Comparison of ENCODE assay signal across 15 cellular contexts in genomic region chr16:19411298-19411697, GRCh38. TPM values are rescaled to one million over a fixed set of nuclear protein-coding genes. Genes with fewer than 3 reads are reported as not detected.
DNase-seq lines count a peak whose midpoint lies in the region; ATAC-seq, FAIRE-seq and TF ChIP-seq lines count a peak whose summit lies in the region.
"Had no signal": no experiment of that assay in that cellular context is flagged by ENCODE, and none has a peak within 500 bp of the region (broad histone marks: within the 10 kb centered on the region; RNA-seq: fewer than 3 reads in every experiment).

No MANE protein-coding gene starts in this region.

- H3K27me3 ChIP-seq in HCT116 (ENCODE audit: insufficient read depth, low read length) (no peaks in the 10 kb centered on the region), GM12878 (replicated peaks in 1 of 2; ENCODE audit: control insufficient read depth in 2 of 2, insufficient read depth in 2 of 2, low read length in 1 of 2) (peaks cover 0 to 2% of the 10 kb centered on the region in 2 experiments; a peak in 2 of 4 replicates), muscle layer of duodenum (ENCODE audit: low read depth, low read length) (peaks cover 19% of the 10 kb centered on the region)
- H3K27me3 ChIP-seq: vagina had no signal

- TF ChIP-seq RAD21 in A549 (conservative IDR thresholded peaks at IDR 0.05 in 1 of 2, IDR thresholded peaks at IDR 0.05 in 1 of 2) (no peak), HCT116 (IDR thresholded peaks at IDR 0.05; ENCODE audit: low read depth) (no peak), GM12878 (IDR thresholded peaks at IDR 0.05; ENCODE audit: insufficient read depth, low read depth, low read length) (no peak)

- H3K9ac ChIP-seq in HCT116 (ENCODE audit: low read length) (peak overlapping the region; percentile 69), GM12878 (ENCODE audit: control insufficient read depth, insufficient read depth, low read length) (no peak overlapping the region)

- TF ChIP-seq EP300 in A549 (IDR thresholded peaks at IDR 0.05) = no peak
- TF ChIP-seq EP300 in GM12878 (IDR thresholded peaks at IDR 0.05; ENCODE audit: borderline replicate concordance in 1 of 2, control insufficient read depth in 1 of 2, low read depth in 2 of 2, low read length in 2 of 2) = no peak

- H3K9me3 ChIP-seq in A549 (peaks cover 14% of the 10 kb centered on the region), HCT116 (ENCODE audit: control insufficient read depth in 1 of 2, insufficient read depth in 1 of 2, low read depth in 1 of 2, low read length in 2 of 2) (peaks cover 0 to 7% of the 10 kb centered on the region in 2 experiments; a peak in 1 of 4 replicates), GM12878 (replicated peaks; ENCODE audit: control insufficient read depth, insufficient read depth, low read length) (no peaks in the 10 kb centered on the region; the same call in 1 of the 3 replicates), muscle layer of duodenum (ENCODE audit: control insufficient read depth in 1 of 2, low read length in 2 of 2) (peaks cover 0 to 5% of the 10 kb centered on the region in 2 donors)
- H3K9me3 ChIP-seq: vagina had no signal

- H3K4me2 ChIP-seq in A549 (peak overlapping the region; percentile 68), HCT116 (ENCODE audit: low read length) (peak overlapping the region; percentile 82), GM12878 (ENCODE audit: control insufficient read depth, insufficient read depth) (peak overlapping the region; percentile 76; the same call in 1 of the 2 replicates)

- no peak for DNase-seq in A549 (ENCODE audit: low read depth in 1 of 2, low spot score in 1 of 2)
- DNase-seq in HCT116 (ENCODE audit: low read depth, low spot score) = no peak
- no peak for DNase-seq in GM12878 (ENCODE audit: low read depth, low spot score)
- DNase-seq in putamen (ENCODE audit: low spot score) = no peak
- DNase-seq in activated naive CD4-positive, alpha-beta T cell treated with anti-CD3 and anti-CD28 coated beads, Interleukin-2, amount 50 U/mL, for 16 hours = no peak
- DNase-seq in NK-92 (lab: John Stamatoyannopoulos, UW; ENCODE audit: unreplicated experiment) = no peak
- DNase-seq in midbrain (lab: John Stamatoyannopoulos, UW) = no peak
- DNase-seq: NCI-H1436; NK-92 treated with Interleukin-12 subunit alpha and Interleukin-12 subunit beta, amount 100 ng/mL, for 24 hours had no signal

- RAD21 ChIA-PET in HCT116 (lab: Charles Lee; ENCODE audit: low non-redundant PET in 1 of 2, low total read pairs in 2 of 2, uncharacterized antibody in 2 of 2, unreplicated experiment in 2 of 2) (no interaction called here), GM12878 (lab: Charles Lee; ENCODE audit: unreplicated experiment) (no interaction called here)

- ATAC-seq in A549 = peak; percentile 37 to 42; a peak in 5 of 6 replicates
- ATAC-seq in HCT116 = no peak
- no peak for ATAC-seq in GM12878

- H4K20me1 ChIP-seq in HCT116 (ENCODE audit: insufficient read depth) (no peaks in the 10 kb centered on the region), GM12878 (ENCODE audit: control insufficient read depth, insufficient read depth) (no peaks in the 10 kb centered on the region)

- WGBS in A549 (ENCODE audit: missing lambda C conversion rate) = 42% methylated on average over 3 of the region's 3 CpGs
- 24% methylated on average over 3 of the region's 3 CpGs for WGBS in GM12878 (ENCODE audit: insufficient coverage, insufficient replicate concordance, low lambda C conversion rate, missing lambda C conversion rate)

- no peak for TF ChIP-seq CTCF in A549 (IDR thresholded peaks at IDR 0.05)
- no peak for TF ChIP-seq CTCF in HCT116 (IDR thresholded peaks at IDR 0.05 in 2 of 3, conservative IDR thresholded peaks at IDR 0.05 in 1 of 3; ENCODE audit: borderline replicate concordance in 1 of 3, insufficient read depth in 1 of 3, low read depth in 2 of 3, low read length in 2 of 3)
- TF ChIP-seq CTCF in GM12878 (IDR thresholded peaks at IDR 0.05 in 2 of 3, conservative IDR thresholded peaks at IDR 0.05 in 1 of 3; ENCODE audit: control insufficient read depth in 2 of 3, extremely low read depth in 1 of 3, insufficient read depth in 1 of 3, low read depth in 3 of 3, low read length in 3 of 3) = no peak

- H2AFZ ChIP-seq in HCT116 (ENCODE audit: low read depth, low read length, poor library complexity, severe bottlenecking) (peak overlapping the region; percentile 65), GM12878 (ENCODE audit: control insufficient read depth, low read depth, low read length) (no peak overlapping the region)

- intact Hi-C loops in HCT116 (cut with micrococcal nuclease) = no loop called here
- intact Hi-C loops in GM12878 (cut with micrococcal nuclease; ENCODE audit: unreplicated experiment) = no loop called here

- H3K4me3 ChIP-seq in A549 (peak overlapping the region; percentile 59), HCT116 (replicated peaks in 1 of 2; ENCODE audit: low read depth in 1 of 2, low read length in 2 of 2) (peak overlapping the region; percentile 62), GM12878 (0 out of 2 replicates have a peak overlapping the region, but pooled peaks have one; percentile 24), muscle layer of duodenum (ENCODE audit: low read depth in 1 of 2, low read length in 2 of 2) (peak overlapping the region in 1 of 2 donors; percentile 18)

- no peak for TF ChIP-seq POLR2A in A549 (IDR thresholded peaks at IDR 0.05; ENCODE audit: low read length)
- no peak for TF ChIP-seq POLR2A in HCT116 (IDR thresholded peaks at IDR 0.05; ENCODE audit: borderline replicate concordance, extremely low read depth, insufficient read depth, insufficient read length)
- TF ChIP-seq POLR2A in GM12878 (IDR thresholded peaks at IDR 0.05; ENCODE audit: low read depth, low read length) = no peak

- H3K36me3 ChIP-seq in HCT116 (ENCODE audit: control insufficient read depth in 1 of 2, insufficient read depth in 2 of 2, low read length in 2 of 2) (0 out of 4 replicates have a peak, but pooled peaks cover 0 to 3% of the 10 kb centered on the region in 2 experiments), GM12878 (ENCODE audit: control insufficient read depth in 2 of 2, insufficient read depth in 2 of 2, low read length in 1 of 2) (no peaks in the 10 kb centered on the region), muscle layer of duodenum (ENCODE audit: control insufficient read depth in 1 of 2, insufficient read depth in 2 of 2, low read length in 2 of 2) (no peaks in the 10 kb centered on the region)
- H3K36me3 ChIP-seq: vagina had no signal

- in situ Hi-C loops in GM12878 (cut with MboI) = no loop called here

- H3K27ac ChIP-seq in A549 (peak overlapping the region; percentile 86 to 95), HCT116 (ENCODE audit: low read depth, low read length) (peak overlapping the region; percentile 83), GM12878 (ENCODE audit: control insufficient read depth, insufficient read depth) (no peak overlapping the region), muscle layer of duodenum (ENCODE audit: low read length) (peak overlapping the region; percentile 57)
- H3K27ac ChIP-seq: vagina had no signal

- POLR2A ChIA-PET in A549 (lab: Yijun Ruan, JAX) = interaction anchor here (0.5 to 2.0 kb wide), 3 partner anchors 8 to 227 kb away, joined by 3 to 12 read pairs (median 3); no protein-coding TSS in a partner anchor
- POLR2A ChIA-PET in HCT116 (lab: Charles Lee) = interaction anchor here (0.6 to 1.6 kb wide), 4 partner anchors 9 to 91 kb away, joined by 3 to 5 read pairs (median 3); no protein-coding TSS in a partner anchor
- POLR2A ChIA-PET in GM12878 (lab: Charles Lee) = no interaction called here

- FAIRE-seq in A549 (lab: Jason Lieb, UNC) = no peak
- FAIRE-seq in GM12878 (lab: Jason Lieb, UNC) = no peak

- H3K4me1 ChIP-seq in A549 (peaks cover 42% of the 10 kb centered on the region), HCT116 (ENCODE audit: control insufficient read depth in 1 of 2, insufficient read depth in 2 of 2, low read length in 2 of 2) (peaks cover 29 to 59% of the 10 kb centered on the region in 2 experiments), GM12878 (ENCODE audit: control insufficient read depth, insufficient read depth, low read length) (no peaks in the 10 kb centered on the region), muscle layer of duodenum (ENCODE audit: control insufficient read depth in 1 of 2, insufficient read depth in 2 of 2, low read length in 2 of 2) (peaks cover 0 to 7% of the 10 kb centered on the region in 2 donors)

- SMC1A ChIA-PET in GM12878 (lab: Charles Lee; ENCODE audit: uncharacterized antibody, unreplicated experiment) = interaction anchor here (0.7 kb wide), 1 partner anchor 95 kb away, joined by 3 read pairs; no protein-coding TSS in a partner anchor

- peaks cover 6% of the 10 kb centered on the region; the same call in 1 of the 2 replicates for H3K79me2 ChIP-seq in HCT116 (ENCODE audit: insufficient read depth, low read length)
- H3K79me2 ChIP-seq in GM12878 (ENCODE audit: control insufficient read depth, insufficient read depth, low read length) = no peaks in the 10 kb centered on the region

- CTCF ChIA-PET in A549 (lab: Yijun Ruan, JAX) (interaction anchor here (0.6 to 3.0 kb wide), 7 partner anchors 9 to 413 kb away, joined by 3 to 16 read pairs (median 4); no protein-coding TSS in a partner anchor), HCT116 (lab: Charles Lee) (interaction anchor here (1.0 to 2.0 kb wide), 2 partner anchors 18 to 91 kb away, joined by 3 to 5 read pairs; no protein-coding TSS in a partner anchor), GM12878 (lab: Yijun Ruan, JAX) (interaction anchor here (1.3 kb wide), 1 partner anchor 23 kb away, joined by 3 read pairs; no protein-coding TSS in a partner anchor)

- no peaks in the 10 kb centered on the region for H3K9me2 ChIP-seq in HCT116 (ENCODE audit: insufficient read depth)

- TSS peak; percentile 49 for BruUV-seq in HCT116 (replicated peaks; lab: Mats Ljungman, UMichigan)
- no TSS peak for BruUV-seq in GM12878 (replicated peaks; lab: Mats Ljungman, UMichigan)

RNA-seq across cellular contexts. Expression of gene TMC5, which starts 6.4 kb away (rescaled TPM):
- polyA plus RNA-seq in A549 (2011; rRNA removed) (14.8 and 17.1 TPM in 2 replicates), A549 (2017; fragmentation: RNase III; extraction: RNeasy Plus Mini Kit Qiagen cat#74134 plus additional on column Dnase treatment) (8.3 to 11.1 TPM (median 9.5 TPM) in 3 replicates), GM12878 (2011; rRNA removed) (0.01 TPM in 1 of 2 replicates, not detected in the other), GM12878 (2014; fragmentation: Illumina TruSeq; extraction: Trizol) (0.04 TPM in 1 of 2 replicates, not detected in the other), GM12878 (2014; fragmentation: Nextera tagmentation; extraction: Ambion mirVana) (under 1 TPM; 0.07 to 0.08 TPM), GM12878 (2014; rRNA removed) (not detected in 2 replicates), GM12878 (2016; fragmentation: Nextera tagmentation; extraction: Ambion mirVana) (under 1 TPM in 1 of 2 experiments, not detected in 1; 0.10 TPM)
- polyA plus RNA-seq in A549 (2012; cell fraction: cytosol; rRNA removed) = 3.9 and 5.5 TPM in 2 replicates
- 2.9 and 4.4 TPM in 2 replicates for polyA plus RNA-seq in A549 (2012; cell fraction: nucleus; rRNA removed)
- 19.3 and 20.3 TPM in 2 replicates for polyA minus RNA-seq in A549 (2011; rRNA and poly(A)+ RNA removed)
- total RNA-seq in HCT116 (2021; ENCODE audit: unreplicated experiment) (15.7 TPM), GM12878 (2014; rRNA removed) (0.27 TPM in 1 of 2 replicates, not detected in the other), GM12878 (2014; rRNA removed; fragmentation: Illumina TruSeq; extraction: Trizol) (not detected in 2 replicates), GM12878 (2021) (0.19 TPM in 1 of 2 replicates, not detected in the other)
- polyA plus RNA-seq in HCT116 (2012) = 11.9 and 12.7 TPM in 2 replicates
- total RNA-seq in GM12878 (2013; cell fraction: nucleolus; rRNA removed) = 0.06 TPM in 1 of 2 replicates, not detected in the other
- not detected for polyA plus RNA-seq in GM12878 (2011; ENCODE audit: low read depth)
- polyA plus RNA-seq in GM12878 (2011; cell fraction: cytosol; rRNA removed) = not detected in 2 replicates
- polyA plus RNA-seq in GM12878 (2011; cell fraction: nucleus; rRNA removed) = not detected in 2 replicates
- not detected in 2 replicates for polyA plus RNA-seq in GM12878 (2012)
- polyA minus RNA-seq in GM12878 (2011; rRNA and poly(A)+ RNA removed) = not detected in 2 replicates
- not detected in 2 replicates for polyA minus RNA-seq in GM12878 (2011; cell fraction: cytosol; rRNA and poly(A)+ RNA removed)
- not detected in 2 replicates for polyA minus RNA-seq in GM12878 (2011; cell fraction: nucleus; rRNA and poly(A)+ RNA removed)
- total RNA-seq: activated CD8-positive, alpha-beta memory T cell treated with anti-CD3 and anti-CD28 coated beads for 36 hours; HT1080; lung microvascular endothelial cell; T-helper 1 cell treated with Interleukin-12 subunit alpha and Interleukin-12 subunit beta and Interleukin-4 antibody, amounts not matched to agents 30 ng/mL and 1 ng/mL, for 36 hours; vagina had no signal

Comparison
In these comparisons a context has a peak if more than half of its experiments do, and no peak if none do; other contexts are left out.
1. ATAC-seq: peak in A549 (2 of 2); none in HCT116 (single experiment) and GM12878 (single experiment).
2. RNA of gene TMC5, which starts 6.4 kb away (total RNA-seq): 15.7 TPM in HCT116 (single experiment); 0.06 to 0.27 TPM in GM12878; every median in the first group is over 10 times any median in the second.
3. Peak in every context shown above with its lines, with median percentiles within 50 percentile points of each other: H3K4me2 ChIP-seq.